Comparison of ENCODE assay signal across 8 cellular contexts in genomic region chr2:26764906-26765305, GRCh38. TPM values are rescaled to one million over a fixed set of nuclear protein-coding genes. Genes with fewer than 3 reads are reported as not detected.
A peak's percentile ranks its signal among the peaks of the same experiment; 100 is the strongest.
DNase-seq lines count a peak whose midpoint lies in the region; ATAC-seq and TF ChIP-seq lines count a peak whose summit lies in the region.

No MANE protein-coding gene starts in this region.

- H3K9ac ChIP-seq in NT2/D1 (ENCODE audit: insufficient read length, low read depth) = peak overlapping the region; percentile 95
- peak overlapping the region; percentile 78 for H3K9ac ChIP-seq in endocrine pancreas (ENCODE audit: control insufficient read depth, insufficient read depth, low read length)

- no peaks in the 10 kb centered on the region for H3K27me3 ChIP-seq in CD4-positive, CD25-positive, alpha-beta regulatory T cell (ENCODE audit: control insufficient read depth, insufficient read depth, low read length)
- H3K27me3 ChIP-seq in NT2/D1 (ENCODE audit: insufficient read depth, insufficient read length) (no peaks in the 10 kb centered on the region), endocrine pancreas (ENCODE audit: control insufficient read depth, insufficient read depth, low read length) (no peaks in the 10 kb centered on the region)

- peaks cover 9% of the 10 kb centered on the region for H3K27me3 Mint-ChIP-seq in CD4-positive, CD25-positive, alpha-beta regulatory T cell
- no peaks in the 10 kb centered on the region for H3K27me3 Mint-ChIP-seq in neural crest cell (ENCODE audit: low read depth)

- H3K9me3 Mint-ChIP-seq in CD4-positive, CD25-positive, alpha-beta regulatory T cell = no peaks in the 10 kb centered on the region
- H3K9me3 Mint-ChIP-seq in neural crest cell = no peaks in the 10 kb centered on the region

- peak overlapping the region; percentile 81 for H3K27ac ChIP-seq in CD4-positive, CD25-positive, alpha-beta regulatory T cell (ENCODE audit: insufficient read depth, low read length, poor library complexity, severe bottlenecking)

- H3K9me3 ChIP-seq in CD4-positive, CD25-positive, alpha-beta regulatory T cell (ENCODE audit: control insufficient read depth in 2 of 2, low read length in 2 of 2) = no peaks in the 10 kb centered on the region
- H3K9me3 ChIP-seq in NT2/D1 (ENCODE audit: insufficient read depth, low read length) (no peaks in the 10 kb centered on the region), endocrine pancreas (ENCODE audit: control insufficient read depth, low read length) (no peaks in the 10 kb centered on the region)

- peak overlapping the region; percentile 86 to 94 (median 93) for H3K27ac Mint-ChIP-seq in CD4-positive, CD25-positive, alpha-beta regulatory T cell
- H3K27ac Mint-ChIP-seq in neural crest cell (ENCODE audit: unreplicated experiment) = peak overlapping the region; percentile 94

- ATAC-seq in CD4-positive, CD25-positive, alpha-beta regulatory T cell (ENCODE audit: low read depth in 2 of 2) = no peak
- no peak for ATAC-seq in HG02588 (IDR thresholded peaks at IDR 0.05; ENCODE audit: unreplicated experiment)

- DNase-seq in CD4-positive, CD25-positive, alpha-beta regulatory T cell = no peak
- DNase-seq in NT2/D1 (ENCODE audit: low read depth, low spot score) (no peak), neural crest cell (ENCODE audit: low read depth, low spot score) (no peak), NCI-H2196 (lab: John Stamatoyannopoulos, UW; ENCODE audit: unreplicated experiment) (no peak), NCI-H2107 treated with DMSO at 0.1 percent for 48 hours (lab: John Stamatoyannopoulos, UW; ENCODE audit: unreplicated experiment) (no peak), NCI-H345 treated with DMSO at 0.1 percent for 48 hours (lab: John Stamatoyannopoulos, UW; ENCODE audit: unreplicated experiment) (no peak)

- no peak for TF ChIP-seq CTCF in neural crest cell (conservative IDR thresholded peaks at IDR 0.05)

- H3K4me3 ChIP-seq in CD4-positive, CD25-positive, alpha-beta regulatory T cell (ENCODE audit: low read depth, low read length) = peak overlapping the region; percentile 83
- H3K4me3 ChIP-seq in NT2/D1 (ENCODE audit: insufficient read length, low read depth) = peak overlapping the region; percentile 76
- H3K4me3 ChIP-seq in endocrine pancreas (ENCODE audit: control insufficient read depth, insufficient read depth, low read length) = peak overlapping the region; percentile 75

- peaks cover 31% of the 10 kb centered on the region for H3K4me1 ChIP-seq in CD4-positive, CD25-positive, alpha-beta regulatory T cell (ENCODE audit: control insufficient read depth, insufficient read depth, low read length, poor library complexity, severe bottlenecking)
- H3K4me1 ChIP-seq in NT2/D1 (ENCODE audit: insufficient read depth, insufficient read length) (peaks cover 10% of the 10 kb centered on the region), endocrine pancreas (ENCODE audit: control insufficient read depth, insufficient read depth, low read length) (peaks cover 5% of the 10 kb centered on the region)

- no peaks in the 10 kb centered on the region for H3K36me3 ChIP-seq in CD4-positive, CD25-positive, alpha-beta regulatory T cell (ENCODE audit: control insufficient read depth, insufficient read depth, low read length)
- H3K36me3 ChIP-seq in NT2/D1 (ENCODE audit: insufficient read depth, insufficient read length, low read length) (peaks cover 18% of the 10 kb centered on the region), endocrine pancreas (ENCODE audit: control insufficient read depth, insufficient read depth, low read length) (no peaks in the 10 kb centered on the region)

- H3K4me3 Mint-ChIP-seq in CD4-positive, CD25-positive, alpha-beta regulatory T cell = peak overlapping the region; percentile 96 to 97 (median 96)
- H3K4me3 Mint-ChIP-seq in neural crest cell = peak overlapping the region; percentile 92

- no peaks in the 10 kb centered on the region for H3K36me3 Mint-ChIP-seq in CD4-positive, CD25-positive, alpha-beta regulatory T cell
- no peaks in the 10 kb centered on the region for H3K36me3 Mint-ChIP-seq in neural crest cell (ENCODE audit: low read depth)

- H3K4me1 Mint-ChIP-seq in CD4-positive, CD25-positive, alpha-beta regulatory T cell = peaks cover 7 to 60% (median 30%) of the 10 kb centered on the region in 4 donors
- H3K4me1 Mint-ChIP-seq in neural crest cell = peaks cover 32% of the 10 kb centered on the region

RNA-seq across cellular contexts. Expression of gene SLC35F6, which starts 0.8 kb away (rescaled TPM):
- total RNA-seq in CD4-positive, CD25-positive, alpha-beta regulatory T cell = 21.2 TPM
- 1 to 10 TPM; 5.7 to 7.9 (median 7.1) TPM for polyA plus RNA-seq in CD4-positive, CD25-positive, alpha-beta regulatory T cell
- total RNA-seq in neural crest cell = 28.9 and 30.6 TPM in 2 replicates

RNA-seq across cellular contexts. Expression of gene CENPA, which starts 20.9 kb away (rescaled TPM):
- total RNA-seq in CD4-positive, CD25-positive, alpha-beta regulatory T cell = 2.0 TPM
- polyA plus RNA-seq in CD4-positive, CD25-positive, alpha-beta regulatory T cell = 1 to 10 TPM in 3 of 4 donors, under 1 TPM in 1; 0.54 to 3.9 (median 2.5) TPM
- total RNA-seq in neural crest cell = 34.5 and 35.1 TPM in 2 replicates

Comparison
In these comparisons a context has a peak if more than half of its experiments do, and no peak if none do; other contexts are left out.
1. RNA of gene CENPA, which starts 20.9 kb away (total RNA-seq): 34.5 to 35.1 TPM in neural crest cell; 2.0 TPM in CD4-positive, CD25-positive, alpha-beta regulatory T cell (single experiment); every median in the first group is over 10 times any median in the second.
2. Peak in every context shown above with its lines, with median percentiles within 50 percentile points of each other: H3K4me3 ChIP-seq.